9 cellular contexts compared by ENCODE assay signal in genomic region chr7:143900230-143900766, GRCh38. TPM values are rescaled to one million over a fixed set of nuclear protein-coding genes. Genes with fewer than 3 reads are reported as not detected.
DNase-seq lines count a peak whose midpoint lies in the region; ATAC-seq and TF ChIP-seq lines count a peak whose summit lies in the region.
"Had no signal": no experiment of that assay in that cellular context is flagged by ENCODE, and none has a peak within 500 bp of the region (broad histone marks: within the 10 kb centered on the region; RNA-seq: fewer than 3 reads in every experiment).

No MANE protein-coding gene starts in this region.

- H2AFZ ChIP-seq in trophoblast cell (ENCODE audit: insufficient read depth, low read length, poor library complexity): no peak overlapping the region

- no peaks in the 10 kb centered on the region for H3K9me3 ChIP-seq in ES-I3 (ENCODE audit: control insufficient read depth, insufficient read depth, low read length)
- H3K9me3 ChIP-seq in trophoblast cell (ENCODE audit: insufficient read depth, low read depth, low read length): no peaks in the 10 kb centered on the region

- peak overlapping the region; percentile 78 for H3K4ac ChIP-seq in trophoblast cell (ENCODE audit: low read depth, low read length)

- TF ChIP-seq CTCF in epithelial cell of esophagus (IDR thresholded peaks at IDR 0.05; ENCODE audit: insufficient read depth, low read depth, low read length, missing control alignments): no peak

- peaks cover 18% of the 10 kb centered on the region for H3K79me1 ChIP-seq in trophoblast cell (ENCODE audit: low read length)

- H3K27me3 ChIP-seq in trophoblast cell (ENCODE audit: insufficient read depth, low read length): no peaks in the 10 kb centered on the region

- H2BK5ac ChIP-seq in trophoblast cell (ENCODE audit: low read depth, low read length, poor library complexity): no peak overlapping the region

- no peak overlapping the region for H4K8ac ChIP-seq in trophoblast cell (ENCODE audit: low read depth, low read length)

- H3K79me2 ChIP-seq in trophoblast cell (ENCODE audit: control insufficient read depth, insufficient read depth, low read length, poor library complexity): peaks cover 11% of the 10 kb centered on the region

- peak overlapping the region; percentile 23 for H3K4me2 ChIP-seq in trophoblast cell (ENCODE audit: low read length)

- H3K14ac ChIP-seq in trophoblast cell (ENCODE audit: low read length): no peak overlapping the region

- DNase-seq in RKO (ENCODE audit: low spot score) (peak; percentile 52), epithelial cell of esophagus (ENCODE audit: low read depth) (peak; percentile 61), trophoblast cell (no peak), NCI-H1048 (lab: John Stamatoyannopoulos, UW) (no peak), SIG-M5 (lab: John Stamatoyannopoulos, UW) (no peak)
- no peak for DNase-seq in stimulated activated CD8-positive, alpha-beta memory T cell treated with anti-CD3 and anti-CD28 coated beads, Interleukin-4, amount 100 ng/mL, for 48 hours

- no peak overlapping the region for H3K23ac ChIP-seq in trophoblast cell (ENCODE audit: low read length)

- no CpG with 5 or more reads among the region's 5 CpGs for WGBS in trophoblast cell (ENCODE audit: extremely low coverage, insufficient coverage, insufficient read length)

- no peaks in the 10 kb centered on the region for H3K36me3 ChIP-seq in ES-I3 (ENCODE audit: insufficient read depth, low read length)
- no peaks in the 10 kb centered on the region for H3K36me3 ChIP-seq in trophoblast cell (ENCODE audit: control insufficient read depth in 1 of 2, insufficient read depth in 2 of 2, low read length in 2 of 2)

- no peak overlapping the region for H2AK5ac ChIP-seq in trophoblast cell (ENCODE audit: low read length)

- H4K12ac ChIP-seq in trophoblast cell (ENCODE audit: low read depth, low read length): no peak overlapping the region

- H3K4me3 ChIP-seq in epithelial cell of esophagus (ENCODE audit: low read length) (peak overlapping the region; percentile 87), trophoblast cell (ENCODE audit: low read depth, low read length) (no peak overlapping the region)

- H3K18ac ChIP-seq in trophoblast cell (ENCODE audit: low read length): no peak overlapping the region

- H3K9ac ChIP-seq in ES-I3 (ENCODE audit: low read depth, low read length): peak overlapping the region; percentile 8; the same call in 1 of the 2 replicates
- H3K9ac ChIP-seq in trophoblast cell (ENCODE audit: low read length): no peak overlapping the region

- H3K4me1 ChIP-seq in ES-I3 (ENCODE audit: insufficient read depth, low read length) (peaks cover 12% of the 10 kb centered on the region), trophoblast cell (ENCODE audit: control insufficient read depth in 1 of 2, insufficient read depth in 2 of 2, low read length in 2 of 2) (peaks cover 8 to 18% of the 10 kb centered on the region in 2 experiments)

- H2BK12ac ChIP-seq in trophoblast cell (ENCODE audit: low read length): no peak overlapping the region

- H3K27ac ChIP-seq in trophoblast cell (ENCODE audit: low read depth, low read length): no peak overlapping the region

- no peak overlapping the region for H4K91ac ChIP-seq in trophoblast cell (ENCODE audit: low read depth, low read length)

- H2BK120ac ChIP-seq in trophoblast cell (ENCODE audit: insufficient read depth, low read length, poor library complexity): no peak overlapping the region

- no peak for ATAC-seq in HG03571 (IDR thresholded peaks at IDR 0.05; ENCODE audit: unreplicated experiment)
- ATAC-seq: activated CD4-positive, CD25-positive, alpha-beta regulatory T cell treated with anti-CD3 and anti-CD28 coated beads, Interleukin-2, amount 50 U/mL, for 24 hours had no signal

RNA-seq across cellular contexts. Expression of gene TCAF1, which starts 1.7 kb away (rescaled TPM):
- polyA plus RNA-seq in trophoblast cell (2013): 89.6 TPM in 2 replicates

RNA-seq across cellular contexts. Expression of gene OR2F2, which starts 34.7 kb away (rescaled TPM):
- not detected in 2 replicates for polyA plus RNA-seq in trophoblast cell (2013)

RNA-seq across cellular contexts. Expression of gene OR2F1, which starts 54.3 kb away (rescaled TPM):
- 0.92 and 1.1 TPM in 2 replicates for polyA plus RNA-seq in trophoblast cell (2013)

Comparison
In these comparisons a context has a peak if more than half of its experiments do, and no peak if none do; other contexts are left out.
1. DNase-seq: peak in RKO (single experiment) and epithelial cell of esophagus (single experiment); none in trophoblast cell (0 of 2), NCI-H1048 (single experiment), stimulated activated CD8-positive, alpha-beta memory T cell treated with anti-CD3 and anti-CD28 coated beads, Interleukin-4, amount 100 ng/mL, for 48 hours (single experiment) and SIG-M5 (single experiment).